Comparison of ENCODE assay signal across 8 cellular contexts in the genomic region with DNA sequence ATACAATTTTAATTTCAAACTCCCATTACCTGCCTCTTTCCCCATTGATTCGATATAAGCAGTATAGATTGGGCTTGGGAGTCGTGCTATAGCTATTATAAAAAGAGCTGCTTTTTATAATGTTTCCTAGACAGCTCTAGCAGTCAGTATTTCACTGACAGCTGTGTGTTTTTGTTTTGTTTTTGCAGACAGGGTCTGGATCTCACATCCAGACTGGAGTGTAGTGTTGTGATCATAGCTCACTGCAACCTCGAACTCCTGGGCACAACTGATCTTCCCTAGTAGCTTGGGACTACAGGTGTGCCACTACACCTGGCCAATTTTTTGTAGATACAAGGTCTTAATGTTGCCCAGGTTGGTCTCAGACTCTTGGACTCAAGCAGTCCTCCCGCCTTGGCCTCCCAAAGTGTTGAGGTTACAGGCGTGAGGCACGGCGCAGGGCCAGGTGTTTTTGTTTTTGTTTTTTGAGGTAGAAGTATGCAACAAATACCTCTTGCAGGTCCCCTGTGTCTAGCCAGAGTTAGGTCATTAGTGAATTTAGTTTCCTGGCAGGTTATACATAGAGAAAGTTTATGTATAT. TPM values are rescaled to one million over a fixed set of nuclear protein-coding genes. Genes with fewer than 3 reads are reported as not detected.
DNase-seq lines count a peak whose midpoint lies in the region; ATAC-seq, FAIRE-seq and TF ChIP-seq lines count a peak whose summit lies in the region.

No MANE protein-coding gene starts in this region.

- peak overlapping the region; percentile 99 for H3K4me3 Mint-ChIP-seq in activated CD8-positive, alpha-beta T cell treated with anti-CD3 and anti-CD28 coated beads, Interleukin-2, amount 10 ng/mL, durations not matched to agents 7 days and 5 days

- peaks cover 55% of the 10 kb centered on the region for H4K20me1 ChIP-seq in SK-N-SH (ENCODE audit: insufficient read depth)

- TF ChIP-seq CTCF in SK-N-SH (IDR thresholded peaks at IDR 0.05) (no peak), pancreas (IDR thresholded peaks at IDR 0.05) (no peak)

- H3K4me1 ChIP-seq in SK-N-SH (ENCODE audit: control insufficient read depth in 1 of 2, insufficient read depth in 2 of 2, low read depth in 1 of 2, low read length in 1 of 2) = peaks cover 5 to 9% of the 10 kb centered on the region in 2 experiments; a peak in 3 of 4 replicates
- peaks cover 0 to 17% (median under 1%) of the 10 kb centered on the region in 3 donors for H3K4me1 ChIP-seq in pancreas

- H3K27me3 ChIP-seq in SK-N-SH (ENCODE audit: insufficient read depth) (no peaks in the 10 kb centered on the region), pancreas (no peaks in the 10 kb centered on the region)

- H3K27me3 Mint-ChIP-seq in activated CD8-positive, alpha-beta T cell treated with anti-CD3 and anti-CD28 coated beads, Interleukin-2, amount 10 ng/mL, durations not matched to agents 7 days and 5 days (ENCODE audit: low read depth) = no peaks in the 10 kb centered on the region

- H3K27ac Mint-ChIP-seq in activated CD8-positive, alpha-beta T cell treated with anti-CD3 and anti-CD28 coated beads, Interleukin-2, amount 10 ng/mL, durations not matched to agents 7 days and 5 days = peak overlapping the region; percentile 100

- H3K4me1 Mint-ChIP-seq in activated CD8-positive, alpha-beta T cell treated with anti-CD3 and anti-CD28 coated beads, Interleukin-2, amount 10 ng/mL, durations not matched to agents 7 days and 5 days (ENCODE audit: low read depth) = peaks cover 37% of the 10 kb centered on the region

- H3K9me2 ChIP-seq in SK-N-SH = no peaks in the 10 kb centered on the region

- peaks cover 64% of the 10 kb centered on the region for H3K79me2 ChIP-seq in SK-N-SH (ENCODE audit: insufficient read depth)

- H3K36me3 ChIP-seq in SK-N-SH (replicated peaks in 1 of 2; ENCODE audit: control insufficient read depth in 1 of 2, insufficient read depth in 2 of 2, low read length in 1 of 2) (no peaks in the 10 kb centered on the region), pancreas (no peaks in the 10 kb centered on the region)

- intact Hi-C loops in pancreas (cut with DNase I) = no loop called here

- DNase-seq in SK-N-SH (no peak), pancreas (no peak)
- DNase-seq in activated CD8-positive, alpha-beta T cell treated with anti-CD3 and anti-CD28 coated beads, Interleukin-2, amount 10 ng/mL, durations not matched to agents 7 days and 5 days = no peak
- DNase-seq in stimulated activated naive CD8-positive, alpha-beta T cell treated with anti-CD3 and anti-CD28 coated beads, Interleukin-15, Interleukin-2, amounts not matched to agents 100 U/mL and 50 U/mL, for 24 hours = peak; percentile 11

- peaks cover 25% of the 10 kb centered on the region for H3K36me3 Mint-ChIP-seq in activated CD8-positive, alpha-beta T cell treated with anti-CD3 and anti-CD28 coated beads, Interleukin-2, amount 10 ng/mL, durations not matched to agents 7 days and 5 days (ENCODE audit: low read depth)

- POLR2A ChIA-PET in SK-N-SH (lab: Yijun Ruan, JAX) = interaction anchor here (0.6 to 4.7 kb wide), 3 partner anchors 64 to 260 kb away, joined by 3 to 32 read pairs (median 20); a partner anchor contains a TSS
- POLR2A ChIA-PET in activated CD8-positive, alpha-beta T cell treated with anti-CD3 and anti-CD28 coated beads, Interleukin-2, amount 10 ng/mL, durations not matched to agents 7 days and 5 days (lab: Charles Lee) = interaction anchor here (0.6 to 4.1 kb wide), 16 partner anchors 17 to 864 kb away, joined by 3 to 39 read pairs (median 6); a partner anchor contains a TSS

- 26% methylated on average over 7 of the region's 7 CpGs for WGBS in SK-N-SH (ENCODE audit: low lambda C conversion rate)
- WGBS in pancreas, 2 donors = 39 to 44% methylated on average over 7 of the region's 7 CpGs

- H3K9me3 ChIP-seq in SK-N-SH (no peaks in the 10 kb centered on the region), pancreas (no peaks in the 10 kb centered on the region)

- peaks cover 10% of the 10 kb centered on the region for H3F3A ChIP-seq in SK-N-SH (replicated peaks; ENCODE audit: insufficient read depth)

- TF ChIP-seq EP300 in SK-N-SH (IDR thresholded peaks at IDR 0.05; ENCODE audit: borderline replicate concordance in 1 of 2, low read depth in 1 of 2, low read length in 1 of 2) = no peak

- no peak for FAIRE-seq in pancreas (lab: Jason Lieb, UNC)

- H3K27ac ChIP-seq in SK-N-SH (ENCODE audit: low read depth in 2 of 2, low read length in 1 of 2) = peak overlapping the region; percentile 66 to 90
- peak overlapping the region in 1 of 4 donors; percentile 79 for H3K27ac ChIP-seq in pancreas

- peak overlapping the region; percentile 96 for H3K4me2 ChIP-seq in SK-N-SH

- ATAC-seq in SK-N-SH treated with all-trans-retinoic acid at 6 μM for 48 hours (no peak), GM18907 (IDR thresholded peaks at IDR 0.05; ENCODE audit: unreplicated experiment) (no peak), GM21515 (IDR thresholded peaks at IDR 0.05; ENCODE audit: unreplicated experiment) (no peak), pancreas (no peak)
- ATAC-seq in activated CD8-positive, alpha-beta T cell treated with anti-CD3 and anti-CD28 coated beads, Interleukin-2, amount 10 ng/mL, durations not matched to agents 7 days and 5 days = no peak
- ATAC-seq in stimulated activated naive CD8-positive, alpha-beta T cell treated with anti-CD3 and anti-CD28 coated beads, Interleukin-15, Interleukin-2, amounts not matched to agents 100 U/mL and 50 U/mL, for 24 hours = no peak

- CTCF ChIA-PET in SK-N-SH (lab: Yijun Ruan, JAX) = interaction anchor here (0.8 kb wide), 1 partner anchor 15 kb away, joined by 3 read pairs; no protein-coding TSS in a partner anchor
- CTCF ChIA-PET in activated CD8-positive, alpha-beta T cell treated with anti-CD3 and anti-CD28 coated beads, Interleukin-2, amount 10 ng/mL, durations not matched to agents 7 days and 5 days (lab: Charles Lee) = interaction anchor here (0.9 to 1.4 kb wide), 4 partner anchors 15 to 92 kb away, joined by 3 to 8 read pairs (median 4); a partner anchor contains a TSS

- H3K4me3 ChIP-seq in SK-N-SH (ENCODE audit: low read depth in 2 of 2, low read length in 1 of 2) (peak overlapping the region; percentile 76 to 97), iPS-11a (ENCODE audit: low read depth, low read length) (peak overlapping the region; percentile 100), pancreas (peak overlapping the region in 2 of 4 donors; percentile 96 to 99)

- TF ChIP-seq RAD21 in SK-N-SH (IDR thresholded peaks at IDR 0.05; ENCODE audit: low read length) = no peak

- H2AFZ ChIP-seq in SK-N-SH (ENCODE audit: low read depth) = no peak overlapping the region

- peak overlapping the region; percentile 96 for H3K9ac ChIP-seq in SK-N-SH

- no peaks in the 10 kb centered on the region for H3K9me3 Mint-ChIP-seq in activated CD8-positive, alpha-beta T cell treated with anti-CD3 and anti-CD28 coated beads, Interleukin-2, amount 10 ng/mL, durations not matched to agents 7 days and 5 days (ENCODE audit: insufficient read depth)

TF ChIP-seq in SK-N-SH, 30 proteins besides CTCF, POLR2A, EP300 and RAD21 (continues in another document):
- TF ChIP-seq RXRA (IDR thresholded peaks at IDR 0.05; ENCODE audit: borderline replicate concordance, low read depth) = no peak
- TF ChIP-seq, protein P1, sequence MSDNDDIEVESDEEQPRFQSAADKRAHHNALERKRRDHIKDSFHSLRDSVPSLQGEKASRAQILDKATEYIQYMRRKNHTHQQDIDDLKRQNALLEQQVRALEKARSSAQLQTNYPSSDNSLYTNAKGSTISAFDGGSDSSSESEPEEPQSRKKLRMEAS (IDR thresholded peaks at IDR 0.05; ENCODE audit: low read depth) = no peak

TF ChIP-seq in SK-N-SH treated with all-trans-retinoic acid at 6 μM for 48 hours, 23 proteins besides CTCF, POLR2A, EP300 and RAD21:
- TF ChIP-seq ARNTL (CRISPR knock-in tag; IDR thresholded peaks at IDR 0.05; ENCODE audit: borderline replicate concordance, low read depth) = no peak
- TF ChIP-seq, protein P2, sequence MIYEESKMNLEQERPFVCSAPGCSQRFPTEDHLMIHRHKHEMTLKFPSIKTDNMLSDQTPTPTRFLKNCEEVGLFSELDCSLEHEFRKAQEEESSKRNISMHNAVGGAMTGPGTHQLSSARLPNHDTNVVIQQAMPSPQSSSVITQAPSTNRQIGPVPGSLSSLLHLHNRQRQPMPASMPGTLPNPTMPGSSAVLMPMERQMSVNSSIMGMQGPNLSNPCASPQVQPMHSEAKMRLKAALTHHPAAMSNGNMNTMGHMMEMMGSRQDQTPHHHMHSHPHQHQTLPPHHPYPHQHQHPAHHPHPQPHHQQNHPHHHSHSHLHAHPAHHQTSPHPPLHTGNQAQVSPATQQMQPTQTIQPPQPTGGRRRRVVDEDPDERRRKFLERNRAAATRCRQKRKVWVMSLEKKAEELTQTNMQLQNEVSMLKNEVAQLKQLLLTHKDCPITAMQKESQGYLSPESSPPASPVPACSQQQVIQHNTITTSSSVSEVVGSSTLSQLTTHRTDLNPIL (CRISPR knock-in tag; IDR thresholded peaks at IDR 0.05; ENCODE audit: low read depth) = no peak

RNA-seq across cellular contexts. Expression of a gene that starts 1.7 kb away (rescaled TPM):
- polyA plus RNA-seq in SK-N-SH (2012; rRNA removed) (152 and 153 TPM in 2 replicates), pancreas (100 to 1,000 TPM in 1 of 2 donors, 10 to 100 TPM in 1; 55.6 to 113 TPM)
- 147 and 148 TPM in 2 replicates for polyA plus RNA-seq in SK-N-SH (2012; cell fraction: cytosol; rRNA removed)
- polyA plus RNA-seq in SK-N-SH (2012; cell fraction: nucleus; rRNA removed) = 145 and 158 TPM in 2 replicates
- 100 to 1,000 TPM; 230 to 233 TPM for total RNA-seq in activated CD8-positive, alpha-beta T cell treated with anti-CD3 and anti-CD28 coated beads, Interleukin-2, amount 10 ng/mL, durations not matched to agents 7 days and 5 days
- 10 to 100 TPM; 14.5 to 29.5 (median 21.7) TPM for total RNA-seq in pancreas

RNA-seq across cellular contexts. Expression of a gene that starts 35.0 kb away (rescaled TPM):
- 156 and 185 TPM in 2 replicates for polyA plus RNA-seq in SK-N-SH (2012; rRNA removed)
- polyA plus RNA-seq in SK-N-SH (2012; cell fraction: cytosol; rRNA removed) = 111 and 140 TPM in 2 replicates
- 215 and 220 TPM in 2 replicates for polyA plus RNA-seq in SK-N-SH (2012; cell fraction: nucleus; rRNA removed)
- 100 to 1,000 TPM; 150 to 152 TPM for total RNA-seq in activated CD8-positive, alpha-beta T cell treated with anti-CD3 and anti-CD28 coated beads, Interleukin-2, amount 10 ng/mL, durations not matched to agents 7 days and 5 days
- 100 to 1,000 TPM in 3 of 6 donors, 10 to 100 TPM in 3; 77.6 to 127 (median 110) TPM for total RNA-seq in pancreas
- polyA plus RNA-seq in pancreas = 100 to 1,000 TPM; 133 to 138 TPM

RNA-seq across cellular contexts. Expression of a gene that starts 38.3 kb away (rescaled TPM):
- polyA plus RNA-seq in SK-N-SH (2012; rRNA removed) = 0.31 and 0.41 TPM in 2 replicates
- 0.04 and 0.08 TPM in 2 replicates for polyA plus RNA-seq in SK-N-SH (2012; cell fraction: cytosol; rRNA removed)
- 4.5 and 6.3 TPM in 2 replicates for polyA plus RNA-seq in SK-N-SH (2012; cell fraction: nucleus; rRNA removed)
- 1 to 10 TPM; 2.5 to 2.6 TPM for total RNA-seq in activated CD8-positive, alpha-beta T cell treated with anti-CD3 and anti-CD28 coated beads, Interleukin-2, amount 10 ng/mL, durations not matched to agents 7 days and 5 days
- 1 to 10 TPM in 3 of 6 donors, under 1 TPM in 3; 0.64 to 1.6 (median 1.1) TPM for total RNA-seq in pancreas
- polyA plus RNA-seq in pancreas = 1 to 10 TPM; 2.1 to 2.3 TPM

Comparison
In these comparisons a context has a peak if more than half of its experiments do, and no peak if none do; other contexts are left out.
1. RNA of a gene that starts 1.7 kb away (total RNA-seq): 230 to 233 TPM in activated CD8-positive, alpha-beta T cell treated with anti-CD3 and anti-CD28 coated beads, Interleukin-2, amount 10 ng/mL, durations not matched to agents 7 days and 5 days; 14.5 to 29.5 TPM in pancreas; every median in the first group is over 4 times any median in the second.